6 cellular contexts compared by ENCODE assay signal in the genomic region with DNA sequence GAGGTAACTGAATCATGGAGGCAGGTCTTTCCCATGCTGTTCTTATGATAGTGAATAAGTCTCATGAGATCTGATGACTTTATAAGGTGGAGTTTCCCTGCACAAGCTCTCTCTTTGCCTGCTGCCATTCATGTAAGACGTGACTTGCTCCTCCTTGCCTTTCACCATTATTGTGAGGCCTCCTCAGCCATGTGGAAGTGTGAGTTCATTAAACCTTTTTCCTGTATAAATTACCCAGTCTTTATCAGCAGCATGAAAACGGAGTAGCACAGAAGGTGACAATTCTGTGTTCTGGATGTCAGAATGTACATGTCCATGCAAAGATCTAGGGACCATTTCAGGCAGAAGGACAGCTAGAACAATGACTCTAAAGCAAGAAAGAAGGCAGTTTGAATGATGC.
DNase-seq lines count a peak whose midpoint lies in the region; ATAC-seq, FAIRE-seq and TF ChIP-seq lines count a peak whose summit lies in the region.
"Not testable (repeated sequence)": the region's sequence is repeated elsewhere in the genome, so short reads cannot be mapped to it uniquely, and the experiment has no call there.

No MANE protein-coding gene starts in this region.

- not testable (repeated sequence) for H2BK120ac ChIP-seq in H1 (replicated peaks; ENCODE audit: low read depth, low read length)

- POLR2A ChIA-PET in WTC11 (lab: Charles Lee), result not testable (repeated sequence)
- POLR2A ChIA-PET in H1 (lab: Charles Lee; ENCODE audit: partially characterized antibody), result interaction anchor here (0.9 to 9.3 kb wide), 5 partner anchors 13 to 286 kb away, joined by 3 to 142 read pairs (median 3); no protein-coding TSS in a partner anchor

- peaks cover 38% of the 10 kb centered on the region for H3F3A ChIP-seq in GM23338 (replicated peaks; ENCODE audit: low read depth)

- H3K9ac ChIP-seq in H1 (replicated peaks in 1 of 4; ENCODE audit: extremely low read depth in 1 of 4, low read depth in 3 of 4, low read length in 3 of 4), result not testable (repeated sequence)

- H2BK15ac ChIP-seq in H1 (ENCODE audit: low read length), result not testable (repeated sequence)

- peaks cover 17% of the 10 kb centered on the region; the same call in 2 of the 3 replicates for H3K9me3 Mint-ChIP-seq in GM23338
- peaks cover 18% of the 10 kb centered on the region; the same call in 1 of the 2 replicates for H3K9me3 Mint-ChIP-seq in WTC11
- not testable (repeated sequence) for H3K9me3 Mint-ChIP-seq in activated CD4-positive, alpha-beta T cell treated with anti-CD3 and anti-CD28 coated beads, Interleukin-2, amount 10 ng/mL, durations not matched to agents 24 days and 14 days

- not testable (repeated sequence) for H2AK5ac ChIP-seq in H1 (ENCODE audit: low read depth, low read length)

- H3K4me1 Mint-ChIP-seq in GM23338 (peaks cover 31% of the 10 kb centered on the region), WTC11 (peaks cover 45% of the 10 kb centered on the region)
- not testable (repeated sequence) for H3K4me1 Mint-ChIP-seq in activated CD4-positive, alpha-beta T cell treated with anti-CD3 and anti-CD28 coated beads, Interleukin-2, amount 10 ng/mL, durations not matched to agents 24 days and 14 days

- H3K27ac Mint-ChIP-seq in GM23338; activated CD4-positive, alpha-beta T cell treated with anti-CD3 and anti-CD28 coated beads, Interleukin-2, amount 10 ng/mL, durations not matched to agents 24 days and 14 days: not testable (repeated sequence)
- H3K27ac Mint-ChIP-seq in WTC11, result peak overlapping the region; percentile 43

- H3K36me3 ChIP-seq in GM23338 (ENCODE audit: insufficient read depth), result peaks cover 51% of the 10 kb centered on the region
- H3K36me3 ChIP-seq in H1 (ENCODE audit: control insufficient read depth in 2 of 4, insufficient read depth in 4 of 4, low read length in 3 of 4), result peaks cover 19 to 78% (median 47%) of the 10 kb centered on the region in 4 experiments

- DNase-seq in GM12891 (ENCODE audit: insufficient read length, low spot score); GM23338 (ENCODE audit: low spot score); WTC11 (ENCODE audit: low spot score); H1 (ENCODE audit: low read depth in 1 of 2, low spot score in 2 of 2): not testable (repeated sequence)
- peak; percentile 28 for DNase-seq in activated CD4-positive, alpha-beta T cell treated with anti-CD3 and anti-CD28 coated beads, Interleukin-2, amount 10 ng/mL, durations not matched to agents 24 days and 14 days

- intact Hi-C loops in activated CD4-positive, alpha-beta T cell treated with anti-CD3 and anti-CD28 coated beads, Interleukin-2, amount 10 ng/mL, durations not matched to agents 24 days and 14 days (cut with micrococcal nuclease), result not testable (repeated sequence)

- not testable (repeated sequence) for TF ChIP-seq POLR2A in GM12891 (IDR thresholded peaks at IDR 0.05; ENCODE audit: low read depth, low read length)
- peak in 1 of 2 experiments; percentile 56; a peak in 2 of 3 replicates for TF ChIP-seq POLR2A in H1 (IDR thresholded peaks at IDR 0.05; ENCODE audit: control extremely low read depth in 1 of 2, low read depth in 2 of 2, low read length in 2 of 2)

- H2BK5ac ChIP-seq in H1 (ENCODE audit: low read depth, low read length), result not testable (repeated sequence)

- H3K14ac ChIP-seq in H1 (ENCODE audit: insufficient read length), result not testable (repeated sequence)

- H4K20me1 ChIP-seq in GM23338 (replicated peaks; ENCODE audit: insufficient read depth) (peaks cover 39% of the 10 kb centered on the region), H1 (replicated peaks in 1 of 2; ENCODE audit: control insufficient read depth in 1 of 2, insufficient read depth in 2 of 2, low read length in 2 of 2) (peaks cover 10 to 11% of the 10 kb centered on the region in 2 experiments)

- H3K27me3 ChIP-seq in GM23338 (ENCODE audit: insufficient read depth); H1 (replicated peaks in 1 of 4; ENCODE audit: control insufficient read depth in 3 of 4, extremely low read depth in 1 of 4, insufficient read depth in 3 of 4, low read length in 3 of 4): not testable (repeated sequence)

- H2BK20ac ChIP-seq in H1 (ENCODE audit: low read length), result not testable (repeated sequence)

- not testable (repeated sequence) for H3K23me2 ChIP-seq in H1 (ENCODE audit: low read depth, low read length)

- H3K18ac ChIP-seq in H1 (ENCODE audit: extremely low read depth, low read length), result not testable (repeated sequence)

- not testable (repeated sequence) for TF ChIP-seq CTCF in GM23338 (conservative IDR thresholded peaks at IDR 0.05; ENCODE audit: low read depth in 2 of 2); VCaP (conservative IDR thresholded peaks at IDR 0.05); WTC11 (IDR thresholded peaks at IDR 0.05); H1 (IDR thresholded peaks at IDR 0.05; ENCODE audit: control extremely low read depth in 1 of 3, insufficient read depth in 1 of 3, low read depth in 1 of 3, low read length in 3 of 3)

- H3K79me1 ChIP-seq in H1 (ENCODE audit: low read depth, low read length), result not testable (repeated sequence)

- H2AFZ ChIP-seq in GM23338; H1 (ENCODE audit: low read length): not testable (repeated sequence)

- peaks cover 21% of the 10 kb centered on the region for H3K4me1 ChIP-seq in GM23338 (ENCODE audit: insufficient read depth)
- H3K4me1 ChIP-seq in H1 (replicated peaks in 1 of 4; ENCODE audit: control insufficient read depth in 3 of 4, insufficient read depth in 4 of 4, low read length in 3 of 4), result not testable (repeated sequence)

- not testable (repeated sequence) for H4K91ac ChIP-seq in H1 (replicated peaks; ENCODE audit: insufficient read length, low read length)

- ATAC-seq in GM23338, WTC11: not testable (repeated sequence)

- not testable (repeated sequence) for TF ChIP-seq EP300 in H1 (IDR thresholded peaks at IDR 0.05; ENCODE audit: borderline replicate concordance in 1 of 2, low read depth in 2 of 2, low read length in 2 of 2)

- not testable (repeated sequence) for H3K23ac ChIP-seq in H1 (ENCODE audit: insufficient read length)

- CTCF ChIA-PET in WTC11 (lab: Charles Lee), result not testable (repeated sequence)
- CTCF ChIA-PET in H1 (lab: Charles Lee; ENCODE audit: partially characterized antibody), result interaction anchor here (1.0 kb wide), 1 partner anchor 106 kb away, joined by 4 read pairs; no protein-coding TSS in a partner anchor

- H3K9me2 ChIP-seq in GM23338 (ENCODE audit: insufficient read depth), result not testable (repeated sequence)

- not testable (repeated sequence) for H4K5ac ChIP-seq in H1 (ENCODE audit: insufficient read length, low read depth, low read length)

- not testable (repeated sequence) for H3K4me3 ChIP-seq in GM23338; H1 (ENCODE audit: extremely low read depth in 1 of 4, insufficient read depth in 2 of 4, low read depth in 3 of 4, low read length in 4 of 4)

- not testable (repeated sequence) for H4K8ac ChIP-seq in H1 (ENCODE audit: extremely low read depth, insufficient read depth, low read length)

- H3K4ac ChIP-seq in H1 (replicated peaks; ENCODE audit: insufficient read length, low read depth, low read length), result not testable (repeated sequence)

- not testable (repeated sequence) for H3K9me3 ChIP-seq in H1 (ENCODE audit: insufficient read depth in 2 of 2, low read depth in 1 of 2, low read length in 1 of 2)

- H2BK12ac ChIP-seq in H1 (ENCODE audit: low read depth, low read length), result not testable (repeated sequence)

- H3K27ac ChIP-seq in GM23338 (ENCODE audit: low read depth) (peak overlapping the region; percentile 57; the same call in 1 of the 2 replicates), VCaP (peak overlapping the region; percentile 89; the same call in 1 of the 2 replicates)
- H3K27ac ChIP-seq in H1 (ENCODE audit: low read depth, low read length), result not testable (repeated sequence)

- not testable (repeated sequence) for TF ChIP-seq RAD21 in H1 (IDR thresholded peaks at IDR 0.05 in 1 of 2, conservative IDR thresholded peaks at IDR 0.05 in 1 of 2; ENCODE audit: low read depth in 2 of 2, low read length in 2 of 2)

- not testable (repeated sequence) for H3K56ac ChIP-seq in H1 (replicated peaks; ENCODE audit: insufficient read length, low read depth, low read length)

- not testable (repeated sequence) for H3K4me3 Mint-ChIP-seq in GM23338; WTC11; activated CD4-positive, alpha-beta T cell treated with anti-CD3 and anti-CD28 coated beads, Interleukin-2, amount 10 ng/mL, durations not matched to agents 24 days and 14 days

- 87% methylated on average over 2 of the region's 2 CpGs; no CpG with 5 or more reads in 1 of the 2 experiments for WGBS in H1 (ENCODE audit: extremely low coverage in 1 of 2, insufficient coverage in 1 of 2, insufficient read length in 1 of 2, insufficient replicate concordance in 2 of 2, low coverage in 1 of 2, low lambda C conversion rate in 2 of 2, missing lambda C conversion rate in 1 of 2), 2 experiments

- H3K36me3 Mint-ChIP-seq in GM23338 (ENCODE audit: low read depth) (peaks cover 90% of the 10 kb centered on the region), WTC11 (peaks cover 83% of the 10 kb centered on the region)
- H3K36me3 Mint-ChIP-seq in activated CD4-positive, alpha-beta T cell treated with anti-CD3 and anti-CD28 coated beads, Interleukin-2, amount 10 ng/mL, durations not matched to agents 24 days and 14 days (ENCODE audit: low read depth), result not testable (repeated sequence)

- H3K4me2 ChIP-seq in GM23338; H1 (ENCODE audit: insufficient read depth in 1 of 2, low read depth in 2 of 2, low read length in 2 of 2): not testable (repeated sequence)

- peaks cover 30% of the 10 kb centered on the region for H3K27me3 Mint-ChIP-seq in GM23338 (ENCODE audit: insufficient read depth, low read depth, poor library complexity)
- not testable (repeated sequence) for H3K27me3 Mint-ChIP-seq in WTC11 (ENCODE audit: low read depth); activated CD4-positive, alpha-beta T cell treated with anti-CD3 and anti-CD28 coated beads, Interleukin-2, amount 10 ng/mL, durations not matched to agents 24 days and 14 days

- FAIRE-seq in GM12891 (lab: Jason Lieb, UNC), result peak; percentile 16
- not testable (repeated sequence) for FAIRE-seq in H1 (lab: Jason Lieb, UNC)

- H3K79me2 ChIP-seq in GM23338 (replicated peaks; ENCODE audit: insufficient read depth) (peaks cover 39% of the 10 kb centered on the region), H1 (ENCODE audit: control insufficient read depth in 1 of 2, insufficient read depth in 2 of 2, low read length in 2 of 2) (peaks cover 0 to 19% of the 10 kb centered on the region in 2 experiments; a peak in 2 of 4 replicates)

TF ChIP-seq in GM23338, 12 proteins besides CTCF, POLR2A, EP300 and RAD21:
- peak; percentile 79 for TF ChIP-seq POLR2AphosphoS5 (IDR thresholded peaks at IDR 0.05; ENCODE audit: low read depth)
TF ChIP-seq in GM23338: peak in this region for 1; not testable (repeated sequence) for 11.

TF ChIP-seq in H1, 55 proteins besides CTCF, POLR2A, EP300 and RAD21:
- peak; percentile 70; the same call in 1 of the 2 replicates for TF ChIP-seq POLR2AphosphoS5 (IDR thresholded peaks at IDR 0.05; ENCODE audit: low read depth, low read length)
TF ChIP-seq in H1: peak in this region for 1; not testable (repeated sequence) for 54.
